ENCODE assay signal across 31 cellular contexts in genomic region chr5:54205918-54206317, GRCh38.
"Had no signal": no experiment of that assay in that cellular context is flagged by ENCODE, and none has a peak within 500 bp of the region (broad histone marks: within the 10 kb centered on the region; RNA-seq: fewer than 3 reads in every experiment).

No MANE protein-coding gene starts in this region.

- H3K36me3 ChIP-seq: breast epithelium, cardiac muscle cell, colonic mucosa, esophagus squamous epithelium, gastroesophageal sphincter, heart right ventricle had no signal

- ATAC-seq: activated CD4-positive, alpha-beta T cell treated with anti-CD3 and anti-CD28 coated beads for 36 hours; activated T-cell treated with anti-CD3 and anti-CD28 coated beads, Interleukin-2, amount 50 U/mL, for 72 hours; gastroesophageal sphincter; heart right ventricle had no signal

- H3K27ac ChIP-seq: breast epithelium, cardiac muscle cell, colonic mucosa, epithelial cell of prostate, esophagus squamous epithelium, gastroesophageal sphincter, heart right ventricle had no signal

- H3K4me1 ChIP-seq: breast epithelium, colonic mucosa, esophagus squamous epithelium had no signal

- H3K4me1 Mint-ChIP-seq: activated CD4-positive, alpha-beta T cell treated with anti-CD3 and anti-CD28 coated beads for 36 hours; activated CD4-positive, alpha-beta T cell treated with anti-CD3 and anti-CD28 coated beads, Interleukin-2, amount 10 ng/mL, durations not matched to agents 24 days and 14 days; brain had no signal

- FAIRE-seq: endometrium, endothelial cell of umbilical vein had no signal

- H3K27me3 Mint-ChIP-seq: activated CD4-positive, alpha-beta memory T cell treated with anti-CD3 and anti-CD28 coated beads for 36 hours; activated CD4-positive, alpha-beta T cell treated with anti-CD3 and anti-CD28 coated beads for 36 hours; activated naive CD8-positive, alpha-beta T cell; activated T-cell treated with anti-CD3 and anti-CD28 coated beads, Interleukin-2, amount 50 U/mL, for 24 hours; brain had no signal

- H3K27me3 ChIP-seq: breast epithelium, cardiac muscle cell, colonic mucosa, esophagus squamous epithelium, gastroesophageal sphincter, heart right ventricle had no signal

- H3K4me3 Mint-ChIP-seq: activated CD4-positive, alpha-beta memory T cell treated with anti-CD3 and anti-CD28 coated beads for 36 hours; activated CD4-positive, alpha-beta T cell treated with anti-CD3 and anti-CD28 coated beads for 36 hours; activated CD4-positive, alpha-beta T cell treated with anti-CD3 and anti-CD28 coated beads, Interleukin-2, amount 10 ng/mL, durations not matched to agents 24 days and 14 days; activated naive CD8-positive, alpha-beta T cell; activated T-cell treated with anti-CD3 and anti-CD28 coated beads, Interleukin-2, amount 50 U/mL, for 24 hours; activated T-cell treated with anti-CD3 and anti-CD28 coated beads, Interleukin-2, amount 50 U/mL, for 72 hours; brain had no signal

- H3K27ac Mint-ChIP-seq: activated CD4-positive, alpha-beta memory T cell treated with anti-CD3 and anti-CD28 coated beads for 36 hours; activated CD4-positive, alpha-beta T cell treated with anti-CD3 and anti-CD28 coated beads for 36 hours; activated CD4-positive, alpha-beta T cell treated with anti-CD3 and anti-CD28 coated beads, Interleukin-2, amount 10 ng/mL, durations not matched to agents 24 days and 14 days; activated naive CD8-positive, alpha-beta T cell; activated T-cell treated with anti-CD3 and anti-CD28 coated beads, Interleukin-2, amount 50 U/mL, for 24 hours; activated T-cell treated with anti-CD3 and anti-CD28 coated beads, Interleukin-2, amount 50 U/mL, for 72 hours; brain had no signal

- H3K4me3 ChIP-seq: breast epithelium, cardiac muscle cell, colonic mucosa, esophagus squamous epithelium, gastroesophageal sphincter, heart right ventricle had no signal

- H3K9me3 ChIP-seq: colonic mucosa, esophagus squamous epithelium, gastroesophageal sphincter had no signal

- DNase-seq: activated CD4-positive, alpha-beta memory T cell treated with anti-CD3 and anti-CD28 coated beads for 36 hours; activated CD4-positive, alpha-beta T cell treated with anti-CD3 and anti-CD28 coated beads for 36 hours; activated CD4-positive, alpha-beta T cell treated with anti-CD3 and anti-CD28 coated beads, Interleukin-2, amount 10 ng/mL, durations not matched to agents 24 days and 14 days; activated CD4-positive, CD25-positive, alpha-beta regulatory T cell; activated CD4-positive, CD25-positive, alpha-beta regulatory T cell treated with anti-CD3 and anti-CD28 coated beads, Interleukin-2, amount 50 U/mL, for 72 hours; activated CD8-positive, alpha-beta memory T cell treated with anti-CD3 and anti-CD28 coated beads, Interleukin-2, amount 50 U/mL, for 48 hours; activated gamma-delta T cell; activated naive CD4-positive, alpha-beta T cell; activated naive CD4-positive, alpha-beta T cell treated with anti-CD3 and anti-CD28 coated beads, Interleukin-2, amount 50 U/mL, for 16 hours; activated T-cell treated with anti-CD3 and anti-CD28 coated beads for 4 hours; activated T-cell treated with anti-CD3 and anti-CD28 coated beads, Interleukin-2, amount 50 U/mL, for 24 hours; activated T-cell treated with anti-CD3 and anti-CD28 coated beads, Interleukin-2, amount 50 U/mL, for 72 hours; amniotic stem cell; aorta; central memory CD4-positive, alpha-beta T cell; cerebellar nuclear complex; colonic mucosa; effector CD8-positive, alpha-beta T cell; esophagus squamous epithelium; foreskin melanocyte; heart right ventricle; T-helper 1 cell; T-helper 2 cell had no signal
